ENCODE assay signal across 15 cellular contexts in the genomic region with DNA sequence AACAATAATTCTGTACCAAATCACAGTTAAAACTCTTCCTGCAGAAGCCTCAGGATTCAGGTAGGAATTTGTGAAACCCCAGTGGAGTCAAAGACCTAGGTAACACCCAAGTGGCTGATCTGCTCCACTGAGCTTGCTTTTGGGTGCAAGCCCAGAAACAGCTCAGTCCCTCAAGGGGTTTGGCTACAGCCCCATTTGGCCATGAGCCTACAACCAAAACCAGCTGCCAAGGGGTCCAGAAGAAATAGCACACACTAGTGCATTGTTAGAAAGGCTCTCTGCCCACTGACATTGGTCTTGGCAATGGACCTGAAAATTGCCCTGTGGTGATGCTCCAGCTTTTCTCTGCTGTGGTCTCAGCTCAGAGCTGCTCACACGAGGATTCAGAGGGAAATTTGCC.
DNase-seq lines count a peak whose midpoint lies in the region; ATAC-seq and TF ChIP-seq lines count a peak whose summit lies in the region.
"Had no signal": no experiment of that assay in that cellular context is flagged by ENCODE, and none has a peak within 500 bp of the region (broad histone marks: within the 10 kb centered on the region; RNA-seq: fewer than 3 reads in every experiment).

No MANE protein-coding gene starts in this region.

- no peak overlapping the region for H3K9ac ChIP-seq in fibroblast of lung (ENCODE audit: insufficient read depth, low read length)

- no peak overlapping the region for H2AFZ ChIP-seq in fibroblast of lung (ENCODE audit: low read length)

- TF ChIP-seq RAD21 in Ishikawa (IDR thresholded peaks at IDR 0.05; ENCODE audit: low read depth): 0 out of 2 replicates have a peak, but pooled peaks have one; percentile 10

- peaks cover 4% of the 10 kb centered on the region for H3K4me1 ChIP-seq in fibroblast of lung (ENCODE audit: control insufficient read depth, extremely low read depth, insufficient read depth, low read length)
- H3K4me1 ChIP-seq in naive thymus-derived CD4-positive, alpha-beta T cell (ENCODE audit: control insufficient read depth in 2 of 2, insufficient read depth in 2 of 2, low read length in 2 of 2): no peaks in the 10 kb centered on the region
- H3K4me1 ChIP-seq: tibial nerve had no signal

- no peak for ATAC-seq in naive thymus-derived CD4-positive, alpha-beta T cell
- no peak for ATAC-seq in HG03196 (IDR thresholded peaks at IDR 0.05; ENCODE audit: unreplicated experiment)
- ATAC-seq: effector memory CD8-positive, alpha-beta T cell; K562; right cardiac atrium had no signal

- intact Hi-C loops in naive thymus-derived CD4-positive, alpha-beta T cell (cut with micrococcal nuclease): no loop called here

- H3K4me3 ChIP-seq in fibroblast of lung (replicated peaks in 1 of 4; ENCODE audit: control extremely low read depth in 1 of 4, insufficient read depth in 1 of 4, low read depth in 3 of 4, low read length in 4 of 4) (no peak overlapping the region), retinal pigment epithelial cell (ENCODE audit: low read length) (no peak overlapping the region)
- no peak overlapping the region for H3K4me3 ChIP-seq in naive thymus-derived CD4-positive, alpha-beta T cell (ENCODE audit: low read length)
- H3K4me3 ChIP-seq: K562, tibial nerve had no signal

- TF ChIP-seq CTCF in fibroblast of lung (conservative IDR thresholded peaks at IDR 0.05 in 1 of 2, IDR thresholded peaks at IDR 0.05 in 1 of 2; ENCODE audit: low read depth in 1 of 2, low read length in 2 of 2) (no peak), retinal pigment epithelial cell (conservative IDR thresholded peaks at IDR 0.05; ENCODE audit: low read depth, low read length) (no peak)

- peaks cover 6 to 41% (median 16%) of the 10 kb centered on the region in 11 donors for H3K9me3 Mint-ChIP-seq in naive thymus-derived CD4-positive, alpha-beta T cell

- H3K27me3 ChIP-seq in fibroblast of lung (ENCODE audit: control insufficient read depth, insufficient read depth, low read length): no peaks in the 10 kb centered on the region
- no peaks in the 10 kb centered on the region for H3K27me3 ChIP-seq in naive thymus-derived CD4-positive, alpha-beta T cell (ENCODE audit: control insufficient read depth in 2 of 2, insufficient read depth in 2 of 2, low read length in 2 of 2)
- H3K27me3 ChIP-seq: tibial nerve had no signal

- no peaks in the 10 kb centered on the region for H3K36me3 ChIP-seq in fibroblast of lung (ENCODE audit: control insufficient read depth, insufficient read depth, low read length)
- H3K36me3 ChIP-seq in naive thymus-derived CD4-positive, alpha-beta T cell (ENCODE audit: control insufficient read depth in 2 of 3, insufficient read depth in 3 of 3, low read length in 3 of 3): no peaks in the 10 kb centered on the region
- H3K36me3 ChIP-seq: tibial nerve had no signal

- no peaks in the 10 kb centered on the region for H3K4me1 Mint-ChIP-seq in naive thymus-derived CD4-positive, alpha-beta T cell

- H3K27me3 Mint-ChIP-seq in naive thymus-derived CD4-positive, alpha-beta T cell: no peaks in the 10 kb centered on the region
- H3K27me3 Mint-ChIP-seq: effector memory CD8-positive, alpha-beta T cell had no signal

- no peaks in the 10 kb centered on the region for H3K79me2 ChIP-seq in fibroblast of lung (ENCODE audit: control insufficient read depth, insufficient read depth, low read length)

- H3K9me3 ChIP-seq in fibroblast of lung (ENCODE audit: control insufficient read depth, insufficient read depth, low read depth, low read length): no peaks in the 10 kb centered on the region
- peaks cover 0 to 11% (median 0%) of the 10 kb centered on the region in 3 experiments for H3K9me3 ChIP-seq in naive thymus-derived CD4-positive, alpha-beta T cell (ENCODE audit: control insufficient read depth in 2 of 3, low read length in 3 of 3)

- CTCF ChIA-PET in naive thymus-derived CD4-positive, alpha-beta T cell (lab: Charles Lee): no interaction called here

- H3K36me3 Mint-ChIP-seq in naive thymus-derived CD4-positive, alpha-beta T cell: no peaks in the 10 kb centered on the region

- POLR2A ChIA-PET in naive thymus-derived CD4-positive, alpha-beta T cell (lab: Charles Lee): no interaction called here

- no peaks in the 10 kb centered on the region for H4K20me1 ChIP-seq in fibroblast of lung (ENCODE audit: control insufficient read depth, extremely low read depth, insufficient read depth, low read length)

- H3K27ac Mint-ChIP-seq in naive thymus-derived CD4-positive, alpha-beta T cell: no peak overlapping the region
- H3K27ac Mint-ChIP-seq: effector memory CD8-positive, alpha-beta T cell had no signal

- TF ChIP-seq EP300 in Ishikawa (IDR thresholded peaks at IDR 0.05; ENCODE audit: borderline replicate concordance): peak; percentile 68; the same call in 1 of the 2 replicates

- DNase-seq in RPMI7951 (ENCODE audit: low read depth) (peak; percentile 87), fibroblast of lung (ENCODE audit: low read depth in 2 of 2) (peak; percentile 84 to 88), retinal pigment epithelial cell (ENCODE audit: low read depth) (peak; percentile 57), SIG-M5 treated with dmso at 0.1 percent for 504 hours (lab: John Stamatoyannopoulos, UW; ENCODE audit: unreplicated experiment) (no peak)
- DNase-seq in naive thymus-derived CD4-positive, alpha-beta T cell: no peak
- DNase-seq in stimulated activated CD4-positive, alpha-beta T cell treated with anti-CD3 and anti-CD28 coated beads, Interleukin-1b, Interleukin-23, amount 100 ng/mL, for 48 hours: no peak
- DNase-seq: effector memory CD8-positive, alpha-beta T cell; NCI-H526 treated with DMSO at 0.1 percent for 48 hours; right cardiac atrium; SHP77 had no signal

- H3K4me3 Mint-ChIP-seq in naive thymus-derived CD4-positive, alpha-beta T cell: no peak overlapping the region
- H3K4me3 Mint-ChIP-seq: effector memory CD8-positive, alpha-beta T cell had no signal

- no peak overlapping the region for H3K4me2 ChIP-seq in fibroblast of lung (ENCODE audit: extremely low read depth, insufficient read depth, low read length)

- H3K27ac ChIP-seq in fibroblast of lung (ENCODE audit: insufficient read depth, low read length): no peak overlapping the region
- no peak overlapping the region for H3K27ac ChIP-seq in naive thymus-derived CD4-positive, alpha-beta T cell (ENCODE audit: low read depth, low read length)
- H3K27ac ChIP-seq: tibial nerve, VCaP had no signal

TF ChIP-seq in Ishikawa, 13 proteins besides CTCF, POLR2A, EP300 and RAD21:
- TF ChIP-seq, protein P1, sequence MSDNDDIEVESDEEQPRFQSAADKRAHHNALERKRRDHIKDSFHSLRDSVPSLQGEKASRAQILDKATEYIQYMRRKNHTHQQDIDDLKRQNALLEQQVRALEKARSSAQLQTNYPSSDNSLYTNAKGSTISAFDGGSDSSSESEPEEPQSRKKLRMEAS (IDR thresholded peaks at IDR 0.05): 0 out of 2 replicates have a peak, but pooled peaks have one; percentile 6
- TF ChIP-seq TAF1 (IDR thresholded peaks at IDR 0.05; ENCODE audit: low read depth): no peak
- TF ChIP-seq, protein P2, sequence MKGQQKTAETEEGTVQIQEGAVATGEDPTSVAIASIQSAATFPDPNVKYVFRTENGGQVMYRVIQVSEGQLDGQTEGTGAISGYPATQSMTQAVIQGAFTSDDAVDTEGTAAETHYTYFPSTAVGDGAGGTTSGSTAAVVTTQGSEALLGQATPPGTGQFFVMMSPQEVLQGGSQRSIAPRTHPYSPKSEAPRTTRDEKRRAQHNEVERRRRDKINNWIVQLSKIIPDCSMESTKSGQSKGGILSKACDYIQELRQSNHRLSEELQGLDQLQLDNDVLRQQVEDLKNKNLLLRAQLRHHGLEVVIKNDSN (IDR thresholded peaks at IDR 0.05): no peak
- TF ChIP-seq NFIC (IDR thresholded peaks at IDR 0.05): peak; percentile 99
- TF ChIP-seq CEBPB (IDR thresholded peaks at IDR 0.05): no peak
- TF ChIP-seq FOXM1 (IDR thresholded peaks at IDR 0.05; ENCODE audit: borderline replicate concordance, low read depth): no peak
- TF ChIP-seq ZBTB7A (IDR thresholded peaks at IDR 0.05; ENCODE audit: low read depth): 0 out of 2 replicates have a peak, but pooled peaks have one; percentile 57
- TF ChIP-seq EGR1 (IDR thresholded peaks at IDR 0.05): no peak
- TF ChIP-seq TCF12 (IDR thresholded peaks at IDR 0.05; ENCODE audit: low read depth): peak; percentile 81
- TF ChIP-seq CREB1 (IDR thresholded peaks at IDR 0.05; ENCODE audit: low read depth): no peak
- TF ChIP-seq YY1 (IDR thresholded peaks at IDR 0.05; ENCODE audit: low read depth): no peak
- peak; percentile 55; the same call in 1 of the 2 replicates for TF ChIP-seq TEAD4 (IDR thresholded peaks at IDR 0.05)
- TF ChIP-seq, protein P3, sequence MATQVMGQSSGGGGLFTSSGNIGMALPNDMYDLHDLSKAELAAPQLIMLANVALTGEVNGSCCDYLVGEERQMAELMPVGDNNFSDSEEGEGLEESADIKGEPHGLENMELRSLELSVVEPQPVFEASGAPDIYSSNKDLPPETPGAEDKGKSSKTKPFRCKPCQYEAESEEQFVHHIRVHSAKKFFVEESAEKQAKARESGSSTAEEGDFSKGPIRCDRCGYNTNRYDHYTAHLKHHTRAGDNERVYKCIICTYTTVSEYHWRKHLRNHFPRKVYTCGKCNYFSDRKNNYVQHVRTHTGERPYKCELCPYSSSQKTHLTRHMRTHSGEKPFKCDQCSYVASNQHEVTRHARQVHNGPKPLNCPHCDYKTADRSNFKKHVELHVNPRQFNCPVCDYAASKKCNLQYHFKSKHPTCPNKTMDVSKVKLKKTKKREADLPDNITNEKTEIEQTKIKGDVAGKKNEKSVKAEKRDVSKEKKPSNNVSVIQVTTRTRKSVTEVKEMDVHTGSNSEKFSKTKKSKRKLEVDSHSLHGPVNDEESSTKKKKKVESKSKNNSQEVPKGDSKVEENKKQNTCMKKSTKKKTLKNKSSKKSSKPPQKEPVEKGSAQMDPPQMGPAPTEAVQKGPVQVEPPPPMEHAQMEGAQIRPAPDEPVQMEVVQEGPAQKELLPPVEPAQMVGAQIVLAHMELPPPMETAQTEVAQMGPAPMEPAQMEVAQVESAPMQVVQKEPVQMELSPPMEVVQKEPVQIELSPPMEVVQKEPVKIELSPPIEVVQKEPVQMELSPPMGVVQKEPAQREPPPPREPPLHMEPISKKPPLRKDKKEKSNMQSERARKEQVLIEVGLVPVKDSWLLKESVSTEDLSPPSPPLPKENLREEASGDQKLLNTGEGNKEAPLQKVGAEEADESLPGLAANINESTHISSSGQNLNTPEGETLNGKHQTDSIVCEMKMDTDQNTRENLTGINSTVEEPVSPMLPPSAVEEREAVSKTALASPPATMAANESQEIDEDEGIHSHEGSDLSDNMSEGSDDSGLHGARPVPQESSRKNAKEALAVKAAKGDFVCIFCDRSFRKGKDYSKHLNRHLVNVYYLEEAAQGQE (IDR thresholded peaks at IDR 0.05; ENCODE audit: low read depth): no peak

Comparison
In these comparisons a context has a peak if more than half of its experiments do, and no peak if none do; other contexts are left out.
1. DNase-seq: peak in RPMI7951 (single experiment), fibroblast of lung (2 of 2) and retinal pigment epithelial cell (single experiment); none in naive thymus-derived CD4-positive, alpha-beta T cell (0 of 9), SIG-M5 treated with dmso at 0.1 percent for 504 hours (single experiment) and stimulated activated CD4-positive, alpha-beta T cell treated with anti-CD3 and anti-CD28 coated beads, Interleukin-1b, Interleukin-23, amount 100 ng/mL, for 48 hours (single experiment).